21 cellular contexts compared by ENCODE assay signal in genomic region chr9:98236881-98237487, GRCh38.
"Had no signal": no experiment of that assay in that cellular context is flagged by ENCODE, and none has a peak within 500 bp of the region (broad histone marks: within the 10 kb centered on the region; RNA-seq: fewer than 3 reads in every experiment).

No MANE protein-coding gene starts in this region.

- FAIRE-seq: colon, TTC549 had no signal

- H3K4me3 Mint-ChIP-seq: activated CD8-positive, alpha-beta T cell treated with anti-CD3 and anti-CD28 coated beads for 36 hours; activated T-cell treated with anti-CD3 and anti-CD28 coated beads, Interleukin-2, amount 50 U/mL, for 72 hours; neural progenitor cell; WTC11 had no signal

- H3K27me3 Mint-ChIP-seq: activated CD8-positive, alpha-beta T cell treated with anti-CD3 and anti-CD28 coated beads for 36 hours had no signal

- H3K27me3 ChIP-seq: neural progenitor cell, ovary, tibial nerve had no signal

- H3K9me3 Mint-ChIP-seq: activated CD8-positive, alpha-beta T cell treated with anti-CD3 and anti-CD28 coated beads for 36 hours; activated naive CD4-positive, alpha-beta T cell treated with anti-CD3 and anti-CD28 coated beads, Interleukin-2, amount 50 U/mL, for 72 hours; activated T-cell treated with anti-CD3 and anti-CD28 coated beads, Interleukin-2, amount 50 U/mL, for 72 hours; neural progenitor cell; WTC11 had no signal

- H3K9ac ChIP-seq: neural progenitor cell had no signal

- H3K36me3 ChIP-seq: neural progenitor cell, ovary had no signal

- DNase-seq: activated CD4-positive, alpha-beta T cell treated with anti-CD3 and anti-CD28 coated beads for 4 hours; activated CD8-positive, alpha-beta memory T cell treated with anti-CD3 and anti-CD28 coated beads, Interleukin-2, amount 50 U/mL, for 4 hours; activated CD8-positive, alpha-beta T cell treated with anti-CD3 and anti-CD28 coated beads for 36 hours; activated gamma-delta T cell; activated T-cell treated with anti-CD3 and anti-CD28 coated beads, Interleukin-2, amount 50 U/mL, for 72 hours; effector CD8-positive, alpha-beta T cell; foreskin fibroblast; hypothalamus; kidney glomerular epithelial cell; midbrain; ovary; stimulated activated CD4-positive, alpha-beta T cell treated with anti-CD3 and anti-CD28 coated beads, Interleukin-4, amount 100 ng/mL, for 24 hours; stimulated activated naive CD4-positive, alpha-beta T cell; T-helper 2 cell had no signal

- H2AFZ ChIP-seq: neural progenitor cell had no signal

- ATAC-seq: activated CD8-positive, alpha-beta T cell treated with anti-CD3 and anti-CD28 coated beads for 36 hours; activated naive CD4-positive, alpha-beta T cell treated with anti-CD3 and anti-CD28 coated beads, Interleukin-2, amount 50 U/mL, for 72 hours; activated T-cell treated with anti-CD3 and anti-CD28 coated beads, Interleukin-2, amount 50 U/mL, for 72 hours; WTC11 had no signal

- H3K4me1 ChIP-seq: neural progenitor cell, tibial nerve had no signal

- H3K27ac ChIP-seq: neural progenitor cell, ovary, tibial nerve had no signal

- H3K4me2 ChIP-seq: neural progenitor cell had no signal

- H3K27ac Mint-ChIP-seq: activated CD8-positive, alpha-beta T cell treated with anti-CD3 and anti-CD28 coated beads for 36 hours; activated naive CD4-positive, alpha-beta T cell treated with anti-CD3 and anti-CD28 coated beads, Interleukin-2, amount 50 U/mL, for 72 hours; activated T-cell treated with anti-CD3 and anti-CD28 coated beads, Interleukin-2, amount 50 U/mL, for 72 hours; neural progenitor cell had no signal

- H3K36me3 Mint-ChIP-seq: activated naive CD4-positive, alpha-beta T cell treated with anti-CD3 and anti-CD28 coated beads, Interleukin-2, amount 50 U/mL, for 72 hours; neural progenitor cell had no signal

- H3K9me3 ChIP-seq: ovary, tibial nerve had no signal

- H3K4me3 ChIP-seq: lung, neural progenitor cell, ovary, tibial nerve had no signal
